Comparison of ENCODE assay signal across 8 cellular contexts in the genomic region with DNA sequence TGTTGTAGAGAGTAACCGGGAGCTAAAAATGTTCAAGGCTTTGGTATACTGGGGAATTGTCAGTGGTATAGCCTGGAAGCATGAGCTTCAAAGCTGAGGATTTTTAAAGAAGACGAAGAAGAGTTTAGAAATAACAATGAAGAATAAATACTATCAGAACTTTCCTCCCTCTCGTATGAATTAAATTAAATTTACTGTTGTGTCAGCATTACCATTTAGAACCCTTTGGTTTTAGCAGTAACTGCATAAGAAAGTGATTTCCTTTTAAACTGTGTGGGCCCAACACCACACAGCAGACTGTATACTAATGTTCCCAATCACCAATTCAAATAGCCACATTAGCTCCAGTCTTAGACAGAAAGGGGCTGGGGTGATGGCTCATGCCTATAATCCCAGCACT.
"Had no signal": no experiment of that assay in that cellular context is flagged by ENCODE, and none has a peak within 500 bp of the region (broad histone marks: within the 10 kb centered on the region; RNA-seq: fewer than 3 reads in every experiment).

No MANE protein-coding gene starts in this region.

- H3K9me3 Mint-ChIP-seq: GM23338, H9 had no signal

- H3K4me2 ChIP-seq: GM23338, KMS-11 had no signal

- H3K4me3 Mint-ChIP-seq: GM23338, H9 had no signal

- FAIRE-seq: H1, H54, HTR-8/SVneo had no signal

- ATAC-seq: GM23338 had no signal

- DNase-seq: H9, HCEC 1CT, KBM-7 had no signal

- H3K4me3 ChIP-seq: GM23338 had no signal

- H3K27ac ChIP-seq: KMS-11 had no signal
